ENCODE assay signal across 25 cellular contexts in genomic region chr13:101594936-101595335, GRCh38.
"Had no signal": no experiment of that assay in that cellular context is flagged by ENCODE, and none has a peak within 500 bp of the region (broad histone marks: within the 10 kb centered on the region; RNA-seq: fewer than 3 reads in every experiment).

No MANE protein-coding gene starts in this region.

- H3K27me3 ChIP-seq: breast epithelium, colonic mucosa had no signal

- H3K27ac ChIP-seq: breast epithelium, colonic mucosa, SK-N-MC, WERI-Rb-1 had no signal

- ATAC-seq: activated CD8-positive, alpha-beta memory T cell treated with anti-CD3 and anti-CD28 coated beads, Interleukin-2, amount 10 ng/mL, durations not matched to agents 7 days and 5 days; Right ventricle myocardium inferior had no signal

- H3K4me1 ChIP-seq: breast epithelium, colonic mucosa had no signal

- H3K27ac Mint-ChIP-seq: activated CD8-positive, alpha-beta memory T cell treated with anti-CD3 and anti-CD28 coated beads, Interleukin-2, amount 10 ng/mL, durations not matched to agents 7 days and 5 days; activated naive CD4-positive, alpha-beta T cell treated with anti-CD3 and anti-CD28 coated beads, Interleukin-2, amount 50 U/mL, for 24 hours; activated T-cell treated with anti-CD3 and anti-CD28 coated beads, Interleukin-2, amount 50 U/mL, for 24 hours; activated T-helper 1 cell treated with anti-CD3 and anti-CD28 coated beads, Interleukin-12 subunit alpha, Interleukin-12 subunit beta, Interleukin-2, Interleukin-4 antibody, amounts not matched to agents 30 ng/mL and 10 ng/mL and 1 ng/mL, durations not matched to agents 14 hours and 24 hours and 36 hours had no signal

- H3K27me3 Mint-ChIP-seq: activated CD8-positive, alpha-beta memory T cell treated with anti-CD3 and anti-CD28 coated beads, Interleukin-2, amount 10 ng/mL, durations not matched to agents 7 days and 5 days had no signal

- H3K36me3 ChIP-seq: breast epithelium, colonic mucosa, WERI-Rb-1 had no signal

- H3K9me3 ChIP-seq: breast epithelium, colonic mucosa had no signal

- H3K4me1 Mint-ChIP-seq: activated naive CD4-positive, alpha-beta T cell treated with anti-CD3 and anti-CD28 coated beads, Interleukin-2, amount 50 U/mL, for 24 hours had no signal

- DNase-seq: activated CD4-positive, alpha-beta T cell treated with anti-CD3 and anti-CD28 coated beads for 48 hours; activated CD4-positive, alpha-beta T cell treated with anti-CD3 and anti-CD28 coated beads, Interleukin-2, amount 50 U/mL, for 4 hours; activated CD8-positive, alpha-beta memory T cell treated with anti-CD3 and anti-CD28 coated beads, Interleukin-2, amount 10 ng/mL, durations not matched to agents 7 days and 5 days; activated effector memory CD4-positive, alpha-beta T cell treated with Interleukin-2 at 50 U/mL for 16 hours; activated naive CD4-positive, alpha-beta T cell; activated T-cell treated with anti-CD3 and anti-CD28 coated beads, Interleukin-2, amount 50 U/mL, for 24 hours; aorta; caudate nucleus; colonic mucosa; NCI-H1048; NCI-H1417; NCI-H1930; NCI-H2107; NCI-H2171 treated with DMSO at 0.1 percent for 48 hours; NCI-H226; NCI-H526 treated with DMSO at 0.1 percent for 48 hours; NCI-H82; RPMI8226; T-helper 1 cell; WERI-Rb-1 had no signal

- H3K9me3 Mint-ChIP-seq: activated T-cell treated with anti-CD3 and anti-CD28 coated beads, Interleukin-2, amount 50 U/mL, for 24 hours; activated T-helper 1 cell treated with anti-CD3 and anti-CD28 coated beads, Interleukin-12 subunit alpha, Interleukin-12 subunit beta, Interleukin-2, Interleukin-4 antibody, amounts not matched to agents 30 ng/mL and 10 ng/mL and 1 ng/mL, durations not matched to agents 14 hours and 24 hours and 36 hours had no signal

- H3K4me3 Mint-ChIP-seq: activated CD8-positive, alpha-beta memory T cell treated with anti-CD3 and anti-CD28 coated beads, Interleukin-2, amount 10 ng/mL, durations not matched to agents 7 days and 5 days; activated naive CD4-positive, alpha-beta T cell treated with anti-CD3 and anti-CD28 coated beads, Interleukin-2, amount 50 U/mL, for 24 hours; activated T-cell treated with anti-CD3 and anti-CD28 coated beads, Interleukin-2, amount 50 U/mL, for 24 hours; activated T-helper 1 cell treated with anti-CD3 and anti-CD28 coated beads, Interleukin-12 subunit alpha, Interleukin-12 subunit beta, Interleukin-2, Interleukin-4 antibody, amounts not matched to agents 30 ng/mL and 10 ng/mL and 1 ng/mL, durations not matched to agents 14 hours and 24 hours and 36 hours had no signal

- H3K4me3 ChIP-seq: breast epithelium, colonic mucosa, SK-N-MC had no signal

- H3K36me3 Mint-ChIP-seq: activated CD8-positive, alpha-beta memory T cell treated with anti-CD3 and anti-CD28 coated beads, Interleukin-2, amount 10 ng/mL, durations not matched to agents 7 days and 5 days; activated naive CD4-positive, alpha-beta T cell treated with anti-CD3 and anti-CD28 coated beads, Interleukin-2, amount 50 U/mL, for 24 hours had no signal
